Comparison of ENCODE assay signal across 10 cellular contexts in genomic region chr5:163914911-163915310, GRCh38.
DNase-seq lines count a peak whose midpoint lies in the region; ATAC-seq, FAIRE-seq and TF ChIP-seq lines count a peak whose summit lies in the region.
"Had no signal": no experiment of that assay in that cellular context is flagged by ENCODE, and none has a peak within 500 bp of the region (broad histone marks: within the 10 kb centered on the region; RNA-seq: fewer than 3 reads in every experiment).

No MANE protein-coding gene starts in this region.

- H3K36me3 ChIP-seq in mucosa of descending colon (ENCODE audit: low read depth), result no peaks in the 10 kb centered on the region

- peak; percentile 43 for ATAC-seq in GM18907 (IDR thresholded peaks at IDR 0.05; ENCODE audit: unreplicated experiment)
- peak; percentile 49 for ATAC-seq in HG02970 (IDR thresholded peaks at IDR 0.05; ENCODE audit: low FRiP score, unreplicated experiment)
- peak; percentile 91 for ATAC-seq in mucosa of descending colon

- H3K9me3 ChIP-seq in mucosa of descending colon, result peaks cover under 1% of the 10 kb centered on the region

- intact Hi-C loops in mucosa of descending colon (cut with DNase I, micrococcal nuclease), result no loop called here

- DNase-seq in NCI-H748 treated with DMSO at 0.1 percent for 48 hours (lab: John Stamatoyannopoulos, UW) (peak; percentile 21), mucosa of descending colon (peak; percentile 65 to 85 (median 70)), urothelium cell line (ENCODE audit: low spot score) (no peak), foreskin fibroblast (no peak), NCI-H2107 (lab: John Stamatoyannopoulos, UW) (no peak)
- no peak for DNase-seq in activated CD4-positive, alpha-beta T cell treated with anti-CD3 and anti-CD28 coated beads for 48 hours
- DNase-seq: activated naive CD4-positive, alpha-beta T cell treated with anti-CD3 and anti-CD28 coated beads, Interleukin-2, amount 50 U/mL, for 16 hours; NK-92 treated with Interleukin-12 subunit alpha and Interleukin-12 subunit beta, amount 100 ng/mL, for 24 hours had no signal

- no peak for FAIRE-seq in urothelium cell line (lab: Jason Lieb, UNC)

- peaks cover 13% of the 10 kb centered on the region for H3K4me1 ChIP-seq in mucosa of descending colon (ENCODE audit: low read depth)

- TF ChIP-seq CTCF in mucosa of descending colon (IDR thresholded peaks at IDR 0.05) (no peak), foreskin fibroblast (IDR thresholded peaks at IDR 0.05; ENCODE audit: low read depth, low read length) (no peak)

- H3K4me3 ChIP-seq in mucosa of descending colon, result no peak overlapping the region
- no peak overlapping the region for H3K4me3 ChIP-seq in foreskin fibroblast (ENCODE audit: low read depth in 1 of 2, low read length in 2 of 2)

Comparison
In these comparisons a context has a peak if more than half of its experiments do, and no peak if none do; other contexts are left out.
1. DNase-seq: peak in NCI-H748 treated with DMSO at 0.1 percent for 48 hours (single experiment) and mucosa of descending colon (3 of 3); none in activated CD4-positive, alpha-beta T cell treated with anti-CD3 and anti-CD28 coated beads for 48 hours (single experiment), urothelium cell line (single experiment), foreskin fibroblast (0 of 2) and NCI-H2107 (single experiment).
2. Peak in every context shown above with its lines, with median percentiles within 50 percentile points of each other: ATAC-seq.